Comparison of ENCODE assay signal across 1 cellular context in genomic region chrX:9357500-9358139, GRCh38.
TF ChIP-seq lines count a peak whose summit lies in the region.

No MANE protein-coding gene starts in this region.

TF ChIP-seq in K562, 482 proteins besides CTCF, POLR2A, EP300 and RAD21 (continued from another document):
- TF ChIP-seq SREBF2 (CRISPR knock-in tag; IDR thresholded peaks at IDR 0.05) (no peak), MEF2D (tag; conservative IDR thresholded peaks at IDR 0.05; ENCODE audit: low read depth) (no peak), MAFG (tag; conservative IDR thresholded peaks at IDR 0.05) (peak; percentile 74), ILK (tag; IDR thresholded peaks at IDR 0.05; ENCODE audit: borderline replicate concordance, low read depth) (no peak), IFI16 (CRISPR knock-in tag; IDR thresholded peaks at IDR 0.05) (no peak), RBM14 (IDR thresholded peaks at IDR 0.05; ENCODE audit: borderline replicate concordance, insufficient read depth, low read depth, low read length) (no peak), FIP1L1 (IDR thresholded peaks at IDR 0.05; ENCODE audit: low read depth, low read length, poor library complexity, severe bottlenecking) (no peak), CREB3 (tag; conservative IDR thresholded peaks at IDR 0.05; ENCODE audit: low read depth) (no peak), RFX7 (CRISPR knock-in tag; IDR thresholded peaks at IDR 0.05) (no peak), MAFF (IDR thresholded peaks at IDR 0.05; ENCODE audit: low read length) (peak; percentile 51), XRCC4 (IDR thresholded peaks at IDR 0.05; ENCODE audit: extremely low read depth, insufficient read depth, insufficient read length) (no peak), HMG20B (CRISPR knock-in tag; IDR thresholded peaks at IDR 0.05) (no peak), ZFP1 (CRISPR knock-in tag; IDR thresholded peaks at IDR 0.05) (no peak), CXXC5 (CRISPR knock-in tag; IDR thresholded peaks at IDR 0.05) (peak; percentile 44; the same call in 1 of the 2 replicates), RFX5 (IDR thresholded peaks at IDR 0.05; ENCODE audit: low read depth, low read length) (no peak), CHCHD3 (CRISPR knock-in tag; IDR thresholded peaks at IDR 0.05) (no peak), ZNF592 (IDR thresholded peaks at IDR 0.05) (peak; percentile 45; the same call in 1 of the 2 replicates), PCBP2 (IDR thresholded peaks at IDR 0.05; ENCODE audit: low read depth, low read length, poor library complexity, severe bottlenecking) (no peak), C11orf30 (IDR thresholded peaks at IDR 0.05; ENCODE audit: low read depth) (peak; percentile 85), ZNF140 (CRISPR knock-in tag; IDR thresholded peaks at IDR 0.05) (no peak), TCF7 (IDR thresholded peaks at IDR 0.05; ENCODE audit: borderline replicate concordance) (no peak), NKRF (IDR thresholded peaks at IDR 0.05; ENCODE audit: borderline replicate concordance) (no peak), ZNF23 (CRISPR knock-in tag; IDR thresholded peaks at IDR 0.05) (no peak), CBFA2T2 (conservative IDR thresholded peaks at IDR 0.05) (0 out of 2 replicates have a peak, but pooled peaks have one; percentile 15), ARID3A (IDR thresholded peaks at IDR 0.05; ENCODE audit: borderline replicate concordance, low read depth, low read length) (no peak), NR4A1 (CRISPR knock-in tag; IDR thresholded peaks at IDR 0.05) (no peak), NR4A1 (tag; IDR thresholded peaks at IDR 0.05) (no peak), SFPQ (IDR thresholded peaks at IDR 0.05; ENCODE audit: low read depth, low read length) (no peak), RBM34 (IDR thresholded peaks at IDR 0.05; ENCODE audit: borderline replicate concordance, insufficient read depth, low read length) (no peak), CBFB (CRISPR knock-in tag; IDR thresholded peaks at IDR 0.05) (no peak), ARID1B (IDR thresholded peaks at IDR 0.05) (peak; percentile 41; the same call in 1 of the 2 replicates)
TF ChIP-seq in K562: peak in this region for 14.
